Comparison of ENCODE assay signal across 2 cellular contexts in the genomic region with DNA sequence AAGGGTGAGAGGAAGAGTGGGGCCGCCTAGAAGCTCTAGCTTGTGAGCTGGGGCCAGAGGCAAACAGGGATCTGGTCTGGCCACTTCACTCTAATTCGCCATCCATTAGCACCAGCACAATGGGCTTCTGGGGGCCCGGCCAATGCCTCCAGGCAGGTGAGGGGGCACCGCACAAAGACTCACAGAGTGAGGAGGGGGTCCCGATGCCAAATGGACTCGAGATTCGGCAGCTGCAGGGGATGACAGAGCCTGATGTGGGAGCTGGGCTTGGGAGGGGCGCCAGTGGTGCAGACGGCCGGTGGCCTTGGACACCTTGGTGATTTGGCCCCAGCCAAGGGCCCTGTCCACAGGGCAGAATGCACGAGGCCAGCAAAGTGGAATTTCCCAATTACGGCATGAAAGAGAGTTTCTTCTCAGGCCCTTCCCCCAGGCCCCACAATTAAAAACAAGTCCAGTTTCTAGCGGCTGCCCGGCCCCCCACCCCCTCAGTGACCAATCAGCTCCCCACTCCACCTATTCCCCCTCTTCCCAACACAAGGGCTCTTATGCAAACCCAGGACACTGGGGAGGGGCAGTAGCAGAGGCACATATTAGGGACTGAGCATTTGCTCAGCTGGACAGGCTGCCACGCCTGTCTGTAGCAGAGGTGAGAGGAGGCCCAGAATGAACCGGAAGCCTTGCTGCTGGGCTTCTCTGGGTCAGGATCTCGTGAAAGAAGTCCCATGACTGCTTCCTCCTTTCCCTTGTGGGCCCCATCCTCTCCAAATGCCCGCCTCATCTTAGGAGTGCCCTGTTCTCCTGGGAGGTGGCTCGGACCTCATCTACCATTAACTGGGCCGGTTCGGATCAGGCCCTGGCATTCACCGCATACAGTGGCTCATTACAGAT.
TF ChIP-seq lines count a peak whose summit lies in the region.

No MANE protein-coding gene starts in this region.

TF ChIP-seq in H1, 55 proteins besides CTCF, POLR2A, EP300 and RAD21:
- TF ChIP-seq BACH1 (IDR thresholded peaks at IDR 0.05; ENCODE audit: low read length), result no peak
- TF ChIP-seq JUND (IDR thresholded peaks at IDR 0.05; ENCODE audit: low read length), result no peak
- TF ChIP-seq, protein P1, sequence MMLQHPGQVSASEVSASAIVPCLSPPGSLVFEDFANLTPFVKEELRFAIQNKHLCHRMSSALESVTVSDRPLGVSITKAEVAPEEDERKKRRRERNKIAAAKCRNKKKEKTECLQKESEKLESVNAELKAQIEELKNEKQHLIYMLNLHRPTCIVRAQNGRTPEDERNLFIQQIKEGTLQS (IDR thresholded peaks at IDR 0.05; ENCODE audit: insufficient read depth, low read depth, low read length), result no peak
- no peak for TF ChIP-seq GABPA (IDR thresholded peaks at IDR 0.05; ENCODE audit: borderline replicate concordance, insufficient read depth, low read length)
- no peak for TF ChIP-seq EZH2 (IDR thresholded peaks at IDR 0.05; ENCODE audit: low read depth, low read length, severe bottlenecking)
- TF ChIP-seq, protein P2, sequence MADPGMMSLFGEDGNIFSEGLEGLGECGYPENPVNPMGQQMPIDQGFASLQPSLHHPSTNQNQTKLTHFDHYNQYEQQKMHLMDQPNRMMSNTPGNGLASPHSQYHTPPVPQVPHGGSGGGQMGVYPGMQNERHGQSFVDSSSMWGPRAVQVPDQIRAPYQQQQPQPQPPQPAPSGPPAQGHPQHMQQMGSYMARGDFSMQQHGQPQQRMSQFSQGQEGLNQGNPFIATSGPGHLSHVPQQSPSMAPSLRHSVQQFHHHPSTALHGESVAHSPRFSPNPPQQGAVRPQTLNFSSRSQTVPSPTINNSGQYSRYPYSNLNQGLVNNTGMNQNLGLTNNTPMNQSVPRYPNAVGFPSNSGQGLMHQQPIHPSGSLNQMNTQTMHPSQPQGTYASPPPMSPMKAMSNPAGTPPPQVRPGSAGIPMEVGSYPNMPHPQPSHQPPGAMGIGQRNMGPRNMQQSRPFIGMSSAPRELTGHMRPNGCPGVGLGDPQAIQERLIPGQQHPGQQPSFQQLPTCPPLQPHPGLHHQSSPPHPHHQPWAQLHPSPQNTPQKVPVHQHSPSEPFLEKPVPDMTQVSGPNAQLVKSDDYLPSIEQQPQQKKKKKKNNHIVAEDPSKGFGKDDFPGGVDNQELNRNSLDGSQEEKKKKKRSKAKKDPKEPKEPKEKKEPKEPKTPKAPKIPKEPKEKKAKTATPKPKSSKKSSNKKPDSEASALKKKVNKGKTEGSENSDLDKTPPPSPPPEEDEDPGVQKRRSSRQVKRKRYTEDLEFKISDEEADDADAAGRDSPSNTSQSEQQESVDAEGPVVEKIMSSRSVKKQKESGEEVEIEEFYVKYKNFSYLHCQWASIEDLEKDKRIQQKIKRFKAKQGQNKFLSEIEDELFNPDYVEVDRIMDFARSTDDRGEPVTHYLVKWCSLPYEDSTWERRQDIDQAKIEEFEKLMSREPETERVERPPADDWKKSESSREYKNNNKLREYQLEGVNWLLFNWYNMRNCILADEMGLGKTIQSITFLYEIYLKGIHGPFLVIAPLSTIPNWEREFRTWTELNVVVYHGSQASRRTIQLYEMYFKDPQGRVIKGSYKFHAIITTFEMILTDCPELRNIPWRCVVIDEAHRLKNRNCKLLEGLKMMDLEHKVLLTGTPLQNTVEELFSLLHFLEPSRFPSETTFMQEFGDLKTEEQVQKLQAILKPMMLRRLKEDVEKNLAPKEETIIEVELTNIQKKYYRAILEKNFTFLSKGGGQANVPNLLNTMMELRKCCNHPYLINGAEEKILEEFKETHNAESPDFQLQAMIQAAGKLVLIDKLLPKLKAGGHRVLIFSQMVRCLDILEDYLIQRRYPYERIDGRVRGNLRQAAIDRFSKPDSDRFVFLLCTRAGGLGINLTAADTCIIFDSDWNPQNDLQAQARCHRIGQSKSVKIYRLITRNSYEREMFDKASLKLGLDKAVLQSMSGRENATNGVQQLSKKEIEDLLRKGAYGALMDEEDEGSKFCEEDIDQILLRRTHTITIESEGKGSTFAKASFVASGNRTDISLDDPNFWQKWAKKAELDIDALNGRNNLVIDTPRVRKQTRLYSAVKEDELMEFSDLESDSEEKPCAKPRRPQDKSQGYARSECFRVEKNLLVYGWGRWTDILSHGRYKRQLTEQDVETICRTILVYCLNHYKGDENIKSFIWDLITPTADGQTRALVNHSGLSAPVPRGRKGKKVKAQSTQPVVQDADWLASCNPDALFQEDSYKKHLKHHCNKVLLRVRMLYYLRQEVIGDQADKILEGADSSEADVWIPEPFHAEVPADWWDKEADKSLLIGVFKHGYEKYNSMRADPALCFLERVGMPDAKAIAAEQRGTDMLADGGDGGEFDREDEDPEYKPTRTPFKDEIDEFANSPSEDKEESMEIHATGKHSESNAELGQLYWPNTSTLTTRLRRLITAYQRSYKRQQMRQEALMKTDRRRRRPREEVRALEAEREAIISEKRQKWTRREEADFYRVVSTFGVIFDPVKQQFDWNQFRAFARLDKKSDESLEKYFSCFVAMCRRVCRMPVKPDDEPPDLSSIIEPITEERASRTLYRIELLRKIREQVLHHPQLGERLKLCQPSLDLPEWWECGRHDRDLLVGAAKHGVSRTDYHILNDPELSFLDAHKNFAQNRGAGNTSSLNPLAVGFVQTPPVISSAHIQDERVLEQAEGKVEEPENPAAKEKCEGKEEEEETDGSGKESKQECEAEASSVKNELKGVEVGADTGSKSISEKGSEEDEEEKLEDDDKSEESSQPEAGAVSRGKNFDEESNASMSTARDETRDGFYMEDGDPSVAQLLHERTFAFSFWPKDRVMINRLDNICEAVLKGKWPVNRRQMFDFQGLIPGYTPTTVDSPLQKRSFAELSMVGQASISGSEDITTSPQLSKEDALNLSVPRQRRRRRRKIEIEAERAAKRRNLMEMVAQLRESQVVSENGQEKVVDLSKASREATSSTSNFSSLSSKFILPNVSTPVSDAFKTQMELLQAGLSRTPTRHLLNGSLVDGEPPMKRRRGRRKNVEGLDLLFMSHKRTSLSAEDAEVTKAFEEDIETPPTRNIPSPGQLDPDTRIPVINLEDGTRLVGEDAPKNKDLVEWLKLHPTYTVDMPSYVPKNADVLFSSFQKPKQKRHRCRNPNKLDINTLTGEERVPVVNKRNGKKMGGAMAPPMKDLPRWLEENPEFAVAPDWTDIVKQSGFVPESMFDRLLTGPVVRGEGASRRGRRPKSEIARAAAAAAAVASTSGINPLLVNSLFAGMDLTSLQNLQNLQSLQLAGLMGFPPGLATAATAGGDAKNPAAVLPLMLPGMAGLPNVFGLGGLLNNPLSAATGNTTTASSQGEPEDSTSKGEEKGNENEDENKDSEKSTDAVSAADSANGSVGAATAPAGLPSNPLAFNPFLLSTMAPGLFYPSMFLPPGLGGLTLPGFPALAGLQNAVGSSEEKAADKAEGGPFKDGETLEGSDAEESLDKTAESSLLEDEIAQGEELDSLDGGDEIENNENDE (IDR thresholded peaks at IDR 0.05; ENCODE audit: insufficient replicate concordance, low read length), result no peak
- no peak for TF ChIP-seq HDAC2 (IDR thresholded peaks at IDR 0.05; ENCODE audit: borderline replicate concordance in 1 of 2, low read depth in 2 of 2, low read length in 2 of 2)
TF ChIP-seq in H1: peak in this region for 0.

TF ChIP-seq in liver, 16 proteins besides CTCF, POLR2A, EP300 and RAD21:
- TF ChIP-seq TAF1 (conservative IDR thresholded peaks at IDR 0.05), result no peak
- TF ChIP-seq, protein P1 (IDR thresholded peaks at IDR 0.05), result no peak
- peak in 1 of 2 donors; percentile 67 for TF ChIP-seq EGR1 (IDR thresholded peaks at IDR 0.05; ENCODE audit: low read depth in 2 of 2)
- peak; percentile 4 for TF ChIP-seq NR2F2 (IDR thresholded peaks at IDR 0.05)
- peak; percentile 91 for TF ChIP-seq SP1 (IDR thresholded peaks at IDR 0.05)
- peak; percentile 89 to 92 for TF ChIP-seq HNF4A (conservative IDR thresholded peaks at IDR 0.05)
- no peak for TF ChIP-seq FOXA1 (IDR thresholded peaks at IDR 0.05)
- peak; percentile 58 for TF ChIP-seq YY1 (IDR thresholded peaks at IDR 0.05)
- TF ChIP-seq, protein P3, sequence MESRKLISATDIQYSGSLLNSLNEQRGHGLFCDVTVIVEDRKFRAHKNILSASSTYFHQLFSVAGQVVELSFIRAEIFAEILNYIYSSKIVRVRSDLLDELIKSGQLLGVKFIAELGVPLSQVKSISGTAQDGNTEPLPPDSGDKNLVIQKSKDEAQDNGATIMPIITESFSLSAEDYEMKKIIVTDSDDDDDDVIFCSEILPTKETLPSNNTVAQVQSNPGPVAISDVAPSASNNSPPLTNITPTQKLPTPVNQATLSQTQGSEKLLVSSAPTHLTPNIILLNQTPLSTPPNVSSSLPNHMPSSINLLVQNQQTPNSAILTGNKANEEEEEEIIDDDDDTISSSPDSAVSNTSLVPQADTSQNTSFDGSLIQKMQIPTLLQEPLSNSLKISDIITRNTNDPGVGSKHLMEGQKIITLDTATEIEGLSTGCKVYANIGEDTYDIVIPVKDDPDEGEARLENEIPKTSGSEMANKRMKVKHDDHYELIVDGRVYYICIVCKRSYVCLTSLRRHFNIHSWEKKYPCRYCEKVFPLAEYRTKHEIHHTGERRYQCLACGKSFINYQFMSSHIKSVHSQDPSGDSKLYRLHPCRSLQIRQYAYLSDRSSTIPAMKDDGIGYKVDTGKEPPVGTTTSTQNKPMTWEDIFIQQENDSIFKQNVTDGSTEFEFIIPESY (IDR thresholded peaks at IDR 0.05), result peak; percentile 84
- TF ChIP-seq GABPA (IDR thresholded peaks at IDR 0.05 in 1 of 2, conservative IDR thresholded peaks at IDR 0.05 in 1 of 2), result peak; percentile 57 to 75
- no peak for TF ChIP-seq FOXA2 (IDR thresholded peaks at IDR 0.05)
- TF ChIP-seq HNF4G (IDR thresholded peaks at IDR 0.05), result peak; percentile 35
- TF ChIP-seq, protein P4, sequence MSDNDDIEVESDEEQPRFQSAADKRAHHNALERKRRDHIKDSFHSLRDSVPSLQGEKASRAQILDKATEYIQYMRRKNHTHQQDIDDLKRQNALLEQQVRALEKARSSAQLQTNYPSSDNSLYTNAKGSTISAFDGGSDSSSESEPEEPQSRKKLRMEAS (IDR thresholded peaks at IDR 0.05), result peak; percentile 84
- peak in 1 of 2 donors; percentile 59 for TF ChIP-seq JUND (IDR thresholded peaks at IDR 0.05)
- peak; percentile 67 to 85 for TF ChIP-seq RXRA (IDR thresholded peaks at IDR 0.05)
- TF ChIP-seq, protein P5, sequence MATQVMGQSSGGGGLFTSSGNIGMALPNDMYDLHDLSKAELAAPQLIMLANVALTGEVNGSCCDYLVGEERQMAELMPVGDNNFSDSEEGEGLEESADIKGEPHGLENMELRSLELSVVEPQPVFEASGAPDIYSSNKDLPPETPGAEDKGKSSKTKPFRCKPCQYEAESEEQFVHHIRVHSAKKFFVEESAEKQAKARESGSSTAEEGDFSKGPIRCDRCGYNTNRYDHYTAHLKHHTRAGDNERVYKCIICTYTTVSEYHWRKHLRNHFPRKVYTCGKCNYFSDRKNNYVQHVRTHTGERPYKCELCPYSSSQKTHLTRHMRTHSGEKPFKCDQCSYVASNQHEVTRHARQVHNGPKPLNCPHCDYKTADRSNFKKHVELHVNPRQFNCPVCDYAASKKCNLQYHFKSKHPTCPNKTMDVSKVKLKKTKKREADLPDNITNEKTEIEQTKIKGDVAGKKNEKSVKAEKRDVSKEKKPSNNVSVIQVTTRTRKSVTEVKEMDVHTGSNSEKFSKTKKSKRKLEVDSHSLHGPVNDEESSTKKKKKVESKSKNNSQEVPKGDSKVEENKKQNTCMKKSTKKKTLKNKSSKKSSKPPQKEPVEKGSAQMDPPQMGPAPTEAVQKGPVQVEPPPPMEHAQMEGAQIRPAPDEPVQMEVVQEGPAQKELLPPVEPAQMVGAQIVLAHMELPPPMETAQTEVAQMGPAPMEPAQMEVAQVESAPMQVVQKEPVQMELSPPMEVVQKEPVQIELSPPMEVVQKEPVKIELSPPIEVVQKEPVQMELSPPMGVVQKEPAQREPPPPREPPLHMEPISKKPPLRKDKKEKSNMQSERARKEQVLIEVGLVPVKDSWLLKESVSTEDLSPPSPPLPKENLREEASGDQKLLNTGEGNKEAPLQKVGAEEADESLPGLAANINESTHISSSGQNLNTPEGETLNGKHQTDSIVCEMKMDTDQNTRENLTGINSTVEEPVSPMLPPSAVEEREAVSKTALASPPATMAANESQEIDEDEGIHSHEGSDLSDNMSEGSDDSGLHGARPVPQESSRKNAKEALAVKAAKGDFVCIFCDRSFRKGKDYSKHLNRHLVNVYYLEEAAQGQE (IDR thresholded peaks at IDR 0.05), result peak; percentile 85
